In genomic region chr16:89304181-89304851, GRCh38 we compare ENCODE assay signal across 1 cellular context.
TF ChIP-seq lines count a peak whose summit lies in the region.

No MANE protein-coding gene starts in this region.

TF ChIP-seq in HepG2, 621 proteins besides CTCF, POLR2A, EP300 and RAD21 (continued from another document):
- TF ChIP-seq, protein P1, sequence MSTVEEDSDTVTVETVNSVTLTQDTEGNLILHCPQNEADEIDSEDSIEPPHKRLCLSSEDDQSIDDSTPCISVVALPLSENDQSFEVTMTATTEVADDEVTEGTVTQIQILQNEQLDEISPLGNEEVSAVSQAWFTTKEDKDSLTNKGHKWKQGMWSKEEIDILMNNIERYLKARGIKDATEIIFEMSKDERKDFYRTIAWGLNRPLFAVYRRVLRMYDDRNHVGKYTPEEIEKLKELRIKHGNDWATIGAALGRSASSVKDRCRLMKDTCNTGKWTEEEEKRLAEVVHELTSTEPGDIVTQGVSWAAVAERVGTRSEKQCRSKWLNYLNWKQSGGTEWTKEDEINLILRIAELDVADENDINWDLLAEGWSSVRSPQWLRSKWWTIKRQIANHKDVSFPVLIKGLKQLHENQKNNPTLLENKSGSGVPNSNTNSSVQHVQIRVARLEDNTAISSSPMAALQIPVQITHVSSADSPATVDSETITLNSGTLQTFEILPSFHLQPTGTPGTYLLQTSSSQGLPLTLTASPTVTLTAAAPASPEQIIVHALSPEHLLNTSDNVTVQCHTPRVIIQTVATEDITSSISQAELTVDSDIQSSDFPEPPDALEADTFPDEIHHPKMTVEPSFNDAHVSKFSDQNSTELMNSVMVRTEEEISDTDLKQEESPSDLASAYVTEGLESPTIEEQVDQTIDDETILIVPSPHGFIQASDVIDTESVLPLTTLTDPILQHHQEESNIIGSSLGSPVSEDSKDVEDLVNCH (CRISPR knock-in tag; IDR thresholded peaks at IDR 0.05), result no peak
- peak; percentile 65 for TF ChIP-seq RBM22 (optimal IDR thresholded peaks at IDR 0.05; ENCODE audit: low read length)
- TF ChIP-seq, protein P2, sequence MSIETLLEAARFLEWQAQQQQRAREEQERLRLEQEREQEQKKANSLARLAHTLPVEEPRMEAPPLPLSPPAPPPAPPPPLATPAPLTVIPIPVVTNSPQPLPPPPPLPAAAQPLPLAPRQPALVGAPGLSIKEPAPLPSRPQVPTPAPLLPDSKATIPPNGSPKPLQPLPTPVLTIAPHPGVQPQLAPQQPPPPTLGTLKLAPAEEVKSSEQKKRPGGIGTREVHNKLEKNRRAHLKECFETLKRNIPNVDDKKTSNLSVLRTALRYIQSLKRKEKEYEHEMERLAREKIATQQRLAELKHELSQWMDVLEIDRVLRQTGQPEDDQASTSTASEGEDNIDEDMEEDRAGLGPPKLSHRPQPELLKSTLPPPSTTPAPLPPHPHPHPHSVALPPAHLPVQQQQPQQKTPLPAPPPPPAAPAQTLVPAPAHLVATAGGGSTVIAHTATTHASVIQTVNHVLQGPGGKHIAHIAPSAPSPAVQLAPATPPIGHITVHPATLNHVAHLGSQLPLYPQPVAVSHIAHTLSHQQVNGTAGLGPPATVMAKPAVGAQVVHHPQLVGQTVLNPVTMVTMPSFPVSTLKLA (IDR thresholded peaks at IDR 0.05), result peak; percentile 78
- TF ChIP-seq HNRNPL (IDR thresholded peaks at IDR 0.05; ENCODE audit: low read depth, low read length), result peak; percentile 57; the same call in 1 of the 2 replicates
